23 cellular contexts compared by ENCODE assay signal in the genomic region with DNA sequence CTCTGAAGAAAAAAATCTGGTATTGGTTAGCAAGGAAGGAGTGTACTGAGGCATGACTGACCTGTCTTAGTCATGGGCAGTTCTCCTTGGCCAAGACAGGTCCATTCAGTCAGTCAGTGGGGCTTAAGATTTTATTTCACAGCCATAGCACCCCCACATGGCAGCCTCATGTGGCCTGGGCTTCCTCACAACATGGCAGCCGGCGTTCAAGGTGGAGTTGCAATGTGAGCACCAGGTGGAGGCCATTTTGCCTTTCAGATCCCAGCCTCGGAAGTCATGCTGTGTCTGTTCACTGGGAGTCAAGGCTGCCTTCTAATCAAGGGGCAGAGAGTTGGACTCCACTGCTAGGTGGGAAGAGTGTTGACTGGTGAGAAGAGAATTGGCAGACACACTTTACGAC. TPM values are rescaled to one million over a fixed set of nuclear protein-coding genes. Genes with fewer than 3 reads are reported as not detected.
DNase-seq lines count a peak whose midpoint lies in the region; ATAC-seq, FAIRE-seq and TF ChIP-seq lines count a peak whose summit lies in the region.
"Had no signal": no experiment of that assay in that cellular context is flagged by ENCODE, and none has a peak within 500 bp of the region (broad histone marks: within the 10 kb centered on the region; RNA-seq: fewer than 3 reads in every experiment).

No MANE protein-coding gene starts in this region.

- H3K27ac Mint-ChIP-seq in activated CD4-positive, alpha-beta memory T cell treated with anti-CD3 and anti-CD28 coated beads for 36 hours, result peak overlapping the region; percentile 67
- H3K27ac Mint-ChIP-seq in activated CD4-positive, alpha-beta memory T cell treated with anti-CD3 and anti-CD28 coated beads, Interleukin-2, amount 10 ng/mL, durations not matched to agents 7 days and 5 days, result no peak overlapping the region
- no peak overlapping the region for H3K27ac Mint-ChIP-seq in neural progenitor cell
- H3K27ac Mint-ChIP-seq: mesothelial cell of epicardium had no signal

- no peaks in the 10 kb centered on the region for H3F3A ChIP-seq in neural progenitor cell (ENCODE audit: low read depth)

- TF ChIP-seq POLR2A in K562 (conservative IDR thresholded peaks at IDR 0.05), result no peak

- ATAC-seq in K562 (no peak), GM19324 (IDR thresholded peaks at IDR 0.05; ENCODE audit: low FRiP score, unreplicated experiment) (no peak), GM21367 (IDR thresholded peaks at IDR 0.05; ENCODE audit: unreplicated experiment) (no peak)
- ATAC-seq: stimulated activated naive CD8-positive, alpha-beta T cell treated with anti-CD3 and anti-CD28 coated beads, Interleukin-15, Interleukin-2, amounts not matched to agents 100 U/mL and 50 U/mL, for 24 hours had no signal

- TF ChIP-seq EP300 in K562 (IDR thresholded peaks at IDR 0.05; ENCODE audit: low read length), result no peak

- TF ChIP-seq RAD21 in K562 (CRISPR knock-in tag; conservative IDR thresholded peaks at IDR 0.05 in 1 of 2, IDR thresholded peaks at IDR 0.05 in 1 of 2), result no peak

- H3K27me3 ChIP-seq in K562 (ENCODE audit: control insufficient read depth in 2 of 2, insufficient read depth in 2 of 2, low read length in 2 of 2) (no peaks in the 10 kb centered on the region), neural progenitor cell (no peaks in the 10 kb centered on the region)
- H3K27me3 ChIP-seq: right atrium auricular region, transverse colon had no signal

- H3K79me2 ChIP-seq in K562 (ENCODE audit: control insufficient read depth, insufficient read depth, low read length) (no peaks in the 10 kb centered on the region), neural progenitor cell (ENCODE audit: low read depth) (no peaks in the 10 kb centered on the region)

- FAIRE-seq in GM18507 (lab: Jason Lieb, UNC) (peak; percentile 58), K562 (lab: Jason Lieb, UNC) (no peak)
- FAIRE-seq: A204.1, G401.6, GM12892 had no signal

- H3K4me2 ChIP-seq in K562 (ENCODE audit: insufficient read depth, low read length) (no peak overlapping the region), neural progenitor cell (no peak overlapping the region)

- no peak overlapping the region for H3K4me3 Mint-ChIP-seq in activated CD4-positive, alpha-beta memory T cell treated with anti-CD3 and anti-CD28 coated beads for 36 hours
- H3K4me3 Mint-ChIP-seq in activated CD4-positive, alpha-beta memory T cell treated with anti-CD3 and anti-CD28 coated beads, Interleukin-2, amount 10 ng/mL, durations not matched to agents 7 days and 5 days, result no peak overlapping the region
- no peak overlapping the region for H3K4me3 Mint-ChIP-seq in neural progenitor cell
- H3K4me3 Mint-ChIP-seq: mesothelial cell of epicardium had no signal

- no peak overlapping the region for H3K27ac ChIP-seq in K562 (ENCODE audit: extremely low read depth, low read depth, low read length)
- H3K27ac ChIP-seq in neural progenitor cell, result no peak overlapping the region
- H3K27ac ChIP-seq: right atrium auricular region had no signal

- H3K9me3 Mint-ChIP-seq in activated CD4-positive, alpha-beta memory T cell treated with anti-CD3 and anti-CD28 coated beads for 36 hours, result peaks cover 11% of the 10 kb centered on the region
- H3K9me3 Mint-ChIP-seq in activated CD4-positive, alpha-beta memory T cell treated with anti-CD3 and anti-CD28 coated beads, Interleukin-2, amount 10 ng/mL, durations not matched to agents 7 days and 5 days, result peaks cover 15% of the 10 kb centered on the region
- H3K9me3 Mint-ChIP-seq in neural progenitor cell, result peaks cover 2% of the 10 kb centered on the region
- H3K9me3 Mint-ChIP-seq: mesothelial cell of epicardium had no signal

- H3K4me1 Mint-ChIP-seq in activated CD4-positive, alpha-beta memory T cell treated with anti-CD3 and anti-CD28 coated beads for 36 hours (ENCODE audit: low read depth), result peaks cover 62% of the 10 kb centered on the region
- H3K4me1 Mint-ChIP-seq in activated CD4-positive, alpha-beta memory T cell treated with anti-CD3 and anti-CD28 coated beads, Interleukin-2, amount 10 ng/mL, durations not matched to agents 7 days and 5 days, result peaks cover 51% of the 10 kb centered on the region
- H3K4me1 Mint-ChIP-seq in neural progenitor cell, result peaks cover 23% of the 10 kb centered on the region

- in situ Hi-C loops in K562 (cut with MboI), result no loop called here

- H4K20me1 ChIP-seq in K562 (replicated peaks; ENCODE audit: control insufficient read depth, insufficient read depth, low read length), result no peaks in the 10 kb centered on the region
- H4K20me1 ChIP-seq in neural progenitor cell (ENCODE audit: low read depth), result no peaks in the 10 kb centered on the region

- DNase-seq in activated CD4-positive, alpha-beta memory T cell treated with anti-CD3 and anti-CD28 coated beads for 36 hours, result peak; percentile 10
- no peak for DNase-seq in activated CD4-positive, alpha-beta memory T cell treated with anti-CD3 and anti-CD28 coated beads, Interleukin-2, amount 10 ng/mL, durations not matched to agents 7 days and 5 days
- no peak for DNase-seq in GM18507 (ENCODE audit: extremely low spot score, insufficient read length, low read depth)
- no peak for DNase-seq in K562 (ENCODE audit: extremely low read depth in 1 of 4, low spot score in 3 of 4)
- peak; percentile 0 for DNase-seq in neural progenitor cell (ENCODE audit: low spot score)
- no peak for DNase-seq in medulla oblongata (ENCODE audit: extremely low spot score)
- DNase-seq: activated CD4-positive, alpha-beta T cell treated with anti-CD3 and anti-CD28 coated beads for 1 hour; foreskin melanocyte; GOT3; hypothalamus; kidney glomerular epithelial cell; NCI-H1694; NCI-H82; stimulated activated naive CD8-positive, alpha-beta T cell treated with anti-CD3 and anti-CD28 coated beads, Interleukin-15, Interleukin-2, amounts not matched to agents 100 U/mL and 50 U/mL, for 24 hours; T1000; transverse colon had no signal

- 93% methylated on average over 4 of the region's 4 CpGs for WGBS in K562 (ENCODE audit: insufficient coverage, low coverage, missing lambda C conversion rate)

- POLR2A ChIA-PET in activated CD4-positive, alpha-beta memory T cell treated with anti-CD3 and anti-CD28 coated beads for 36 hours (lab: Charles Lee), result interaction anchor here (1.1 kb wide), 1 partner anchor 9 kb away, joined by 4 read pairs; no protein-coding TSS in a partner anchor
- POLR2A ChIA-PET in activated CD4-positive, alpha-beta memory T cell treated with anti-CD3 and anti-CD28 coated beads, Interleukin-2, amount 10 ng/mL, durations not matched to agents 7 days and 5 days (lab: Charles Lee), result interaction anchor here (1.6 to 5.0 kb wide), 3 partner anchors 11 to 26 kb away, joined by 3 to 32 read pairs (median 21); a partner anchor contains a TSS
- POLR2A ChIA-PET in K562 (lab: Yijun Ruan, JAX), result no interaction called here

- H2AFZ ChIP-seq in K562 (ENCODE audit: low read depth, low read length) (no peak overlapping the region), neural progenitor cell (replicated peaks) (no peak overlapping the region)

- BruUV-seq in K562 (replicated peaks; lab: Mats Ljungman, UMichigan), result no TSS peak

- CTCF ChIA-PET in activated CD4-positive, alpha-beta memory T cell treated with anti-CD3 and anti-CD28 coated beads for 36 hours (lab: Charles Lee), result no interaction called here
- CTCF ChIA-PET in activated CD4-positive, alpha-beta memory T cell treated with anti-CD3 and anti-CD28 coated beads, Interleukin-2, amount 10 ng/mL, durations not matched to agents 7 days and 5 days (lab: Charles Lee), result interaction anchor here (1.0 to 2.1 kb wide), 3 partner anchors 16 to 82 kb away, joined by 5 to 8 read pairs (median 5); no protein-coding TSS in a partner anchor
- CTCF ChIA-PET in K562 (lab: Yijun Ruan, JAX; ENCODE audit: low intra/inter-chr PET ratio), result no interaction called here

- H3K4me3 ChIP-seq in K562, result no peak overlapping the region
- no peak overlapping the region for H3K4me3 ChIP-seq in neural progenitor cell
- H3K4me3 ChIP-seq: right atrium auricular region, transverse colon had no signal

- H3K9me3 ChIP-seq in K562 (replicated peaks; ENCODE audit: control insufficient read depth, insufficient read depth, low read depth, low read length), result no peaks in the 10 kb centered on the region
- no peaks in the 10 kb centered on the region for H3K9me3 ChIP-seq in neural progenitor cell (ENCODE audit: low read depth)
- H3K9me3 ChIP-seq: right atrium auricular region, transverse colon had no signal

- peaks cover 7% of the 10 kb centered on the region; the same call in 2 of the 3 replicates for H3K36me3 ChIP-seq in K562 (ENCODE audit: control insufficient read depth, insufficient read depth, low read length)
- no peaks in the 10 kb centered on the region for H3K36me3 ChIP-seq in neural progenitor cell
- H3K36me3 ChIP-seq: right atrium auricular region, transverse colon had no signal

- intact Hi-C loops in activated CD4-positive, alpha-beta memory T cell treated with anti-CD3 and anti-CD28 coated beads for 36 hours (cut with micrococcal nuclease), result no loop called here
- intact Hi-C loops in K562 (cut with micrococcal nuclease), result no loop called here

- H3K9me1 ChIP-seq in K562 (ENCODE audit: control insufficient read depth, insufficient read depth, low read length), result no peaks in the 10 kb centered on the region

- H3K36me3 Mint-ChIP-seq in activated CD4-positive, alpha-beta memory T cell treated with anti-CD3 and anti-CD28 coated beads for 36 hours, result peaks cover 67% of the 10 kb centered on the region
- H3K36me3 Mint-ChIP-seq in activated CD4-positive, alpha-beta memory T cell treated with anti-CD3 and anti-CD28 coated beads, Interleukin-2, amount 10 ng/mL, durations not matched to agents 7 days and 5 days (ENCODE audit: low read depth), result peaks cover 74% of the 10 kb centered on the region
- no peaks in the 10 kb centered on the region for H3K36me3 Mint-ChIP-seq in neural progenitor cell

- no peaks in the 10 kb centered on the region for H3K27me3 Mint-ChIP-seq in activated CD4-positive, alpha-beta memory T cell treated with anti-CD3 and anti-CD28 coated beads for 36 hours
- H3K27me3 Mint-ChIP-seq in activated CD4-positive, alpha-beta memory T cell treated with anti-CD3 and anti-CD28 coated beads, Interleukin-2, amount 10 ng/mL, durations not matched to agents 7 days and 5 days, result no peaks in the 10 kb centered on the region
- peaks cover 8% of the 10 kb centered on the region for H3K27me3 Mint-ChIP-seq in neural progenitor cell (ENCODE audit: insufficient read depth, low read depth)

- peaks cover 8% of the 10 kb centered on the region in 2 experiments; a peak in 4 of 5 replicates for H3K4me1 ChIP-seq in K562 (replicated peaks in 1 of 2; ENCODE audit: control insufficient read depth in 2 of 2, insufficient read depth in 2 of 2, low read length in 2 of 2)
- no peaks in the 10 kb centered on the region for H3K4me1 ChIP-seq in neural progenitor cell
- H3K4me1 ChIP-seq: right atrium auricular region, transverse colon had no signal

- H3K9ac ChIP-seq in K562 (ENCODE audit: insufficient read depth in 1 of 2, low read depth in 2 of 2, low read length in 2 of 2) (no peak overlapping the region), neural progenitor cell (no peak overlapping the region)

- no peak for TF ChIP-seq CTCF in K562 (IDR thresholded peaks at IDR 0.05 in 2 of 3, conservative IDR thresholded peaks at IDR 0.05 in 1 of 3; ENCODE audit: insufficient read depth in 2 of 3, low read depth in 1 of 3, low read length in 3 of 3)
- TF ChIP-seq CTCF in neural progenitor cell (IDR thresholded peaks at IDR 0.05), result no peak

RNA-seq across cellular contexts. Expression of a gene that starts 10.3 kb away (rescaled TPM):
- 10 to 100 TPM; 77.9 to 80.0 TPM for total RNA-seq in activated CD4-positive, alpha-beta memory T cell treated with anti-CD3 and anti-CD28 coated beads for 36 hours
- total RNA-seq in activated CD4-positive, alpha-beta memory T cell treated with anti-CD3 and anti-CD28 coated beads, Interleukin-2, amount 10 ng/mL, durations not matched to agents 7 days and 5 days, result 10 to 100 TPM; 80.4 to 83.5 TPM
- total RNA-seq in K562 (2011; cell fraction: chromatin; rRNA removed; ENCODE audit: low replicate concordance), result 5.1 and 21.8 TPM in 2 replicates
- 24.3 and 26.3 TPM in 2 replicates for total RNA-seq in K562 (2011; cell fraction: nucleolus; rRNA removed)
- total RNA-seq in K562 (2011; cell fraction: nucleoplasm; rRNA removed), result 14.4 and 20.2 TPM in 2 replicates
- total RNA-seq in K562 (2014; rRNA removed) (34.9 and 35.3 TPM in 2 replicates), K562 (2014; rRNA removed; fragmentation: Illumina TruSeq; extraction: Trizol) (2.7 and 2.9 TPM in 2 replicates), K562 (2015; rRNA removed; fragmentation: Illumina TruSeq; extraction: Trizol) (13.0 and 14.6 TPM in 2 replicates), K562 (2021) (18.6 and 23.4 TPM in 2 replicates), neural progenitor cell (ENCODE audit: low replicate concordance) (12.3 and 33.4 TPM in 2 replicates)
- polyA plus RNA-seq in K562 (2011; rRNA removed) (15.9 and 23.7 TPM in 2 replicates), K562 (2014; fragmentation: Illumina TruSeq; extraction: Trizol) (5.3 and 13.8 TPM in 2 replicates), K562 (2014; fragmentation: Nextera tagmentation; extraction: Ambion mirVana) (1 to 10 TPM in 1 of 2 experiments, under 1 TPM in 1; 0.90 to 2.1 TPM), K562 (2014; rRNA removed) (30.7 and 35.3 TPM in 2 replicates)
- 40.2 and 99.4 TPM in 2 replicates for polyA plus RNA-seq in K562 (2011; cell fraction: cytosol; rRNA removed)
- 36.2 and 60.4 TPM in 2 replicates for polyA plus RNA-seq in K562 (2011; cell fraction: nucleus; rRNA removed)
- polyA plus RNA-seq in K562 (2012), result 19.5 and 30.7 TPM in 2 replicates
- 2.4 and 3.3 TPM in 2 replicates for polyA minus RNA-seq in K562 (2011; rRNA and poly(A)+ RNA removed)
- 4.8 and 7.6 TPM in 2 replicates for polyA minus RNA-seq in K562 (2011; cell fraction: cytosol; rRNA and poly(A)+ RNA removed)
- polyA minus RNA-seq in K562 (2011; cell fraction: nucleus; rRNA and poly(A)+ RNA removed), result 7.4 and 8.0 TPM in 2 replicates

RNA-seq across cellular contexts. Expression of a gene that starts 27.2 kb away (rescaled TPM):
- total RNA-seq in activated CD4-positive, alpha-beta memory T cell treated with anti-CD3 and anti-CD28 coated beads for 36 hours, result 10 to 100 TPM; 67.0 to 72.8 TPM
- 10 to 100 TPM; 69.6 to 71.4 TPM for total RNA-seq in activated CD4-positive, alpha-beta memory T cell treated with anti-CD3 and anti-CD28 coated beads, Interleukin-2, amount 10 ng/mL, durations not matched to agents 7 days and 5 days
- 2.7 and 10.6 TPM in 2 replicates for total RNA-seq in K562 (2011; cell fraction: chromatin; rRNA removed; ENCODE audit: low replicate concordance)
- 16.3 and 18.3 TPM in 2 replicates for total RNA-seq in K562 (2011; cell fraction: nucleolus; rRNA removed)
- total RNA-seq in K562 (2011; cell fraction: nucleoplasm; rRNA removed), result 14.3 and 16.0 TPM in 2 replicates
- total RNA-seq in K562 (2014; rRNA removed) (21.7 and 30.1 TPM in 2 replicates), K562 (2014; rRNA removed; fragmentation: Illumina TruSeq; extraction: Trizol) (4.1 and 8.0 TPM in 2 replicates), K562 (2015; rRNA removed; fragmentation: Illumina TruSeq; extraction: Trizol) (10.0 and 11.4 TPM in 2 replicates), K562 (2021) (16.9 and 18.7 TPM in 2 replicates), neural progenitor cell (ENCODE audit: low replicate concordance) (1.8 TPM in 1 of 2 replicates, not detected in the other)
- polyA plus RNA-seq in K562 (2011; rRNA removed) (17.6 and 40.7 TPM in 2 replicates), K562 (2014; fragmentation: Illumina TruSeq; extraction: Trizol) (9.0 and 19.4 TPM in 2 replicates), K562 (2014; fragmentation: Nextera tagmentation; extraction: Ambion mirVana) (1 to 10 TPM; 1.3 to 2.2 TPM), K562 (2014; rRNA removed) (18.7 and 28.1 TPM in 2 replicates)
- polyA plus RNA-seq in K562 (2011; cell fraction: cytosol; rRNA removed), result 53.0 and 63.3 TPM in 2 replicates
- 20.3 and 22.3 TPM in 2 replicates for polyA plus RNA-seq in K562 (2011; cell fraction: nucleus; rRNA removed)
- 18.1 and 49.1 TPM in 2 replicates for polyA plus RNA-seq in K562 (2012)
- polyA minus RNA-seq in K562 (2011; rRNA and poly(A)+ RNA removed), result 5.2 and 5.3 TPM in 2 replicates
- polyA minus RNA-seq in K562 (2011; cell fraction: cytosol; rRNA and poly(A)+ RNA removed), result 11.0 and 25.0 TPM in 2 replicates
- 2.0 and 4.7 TPM in 2 replicates for polyA minus RNA-seq in K562 (2011; cell fraction: nucleus; rRNA and poly(A)+ RNA removed)

RNA-seq across cellular contexts. Expression of a gene that starts 48.4 kb away (rescaled TPM):
- 10 to 100 TPM; 77.9 to 82.0 TPM for total RNA-seq in activated CD4-positive, alpha-beta memory T cell treated with anti-CD3 and anti-CD28 coated beads for 36 hours
- total RNA-seq in activated CD4-positive, alpha-beta memory T cell treated with anti-CD3 and anti-CD28 coated beads, Interleukin-2, amount 10 ng/mL, durations not matched to agents 7 days and 5 days, result 10 to 100 TPM; 36.9 to 37.4 TPM
- total RNA-seq in K562 (2011; cell fraction: chromatin; rRNA removed; ENCODE audit: low replicate concordance), result 3.9 and 9.8 TPM in 2 replicates
- total RNA-seq in K562 (2011; cell fraction: nucleolus; rRNA removed), result 5.9 and 7.5 TPM in 2 replicates
- 6.2 and 9.3 TPM in 2 replicates for total RNA-seq in K562 (2011; cell fraction: nucleoplasm; rRNA removed)
- 8.2 and 14.7 TPM in 2 replicates for total RNA-seq in K562 (2014; rRNA removed)
- total RNA-seq in K562 (2014; rRNA removed; fragmentation: Illumina TruSeq; extraction: Trizol), result 0.77 and 1.9 TPM in 2 replicates
- 4.8 and 4.9 TPM in 2 replicates for total RNA-seq in K562 (2015; rRNA removed; fragmentation: Illumina TruSeq; extraction: Trizol)
- total RNA-seq in K562 (2021), result 8.3 and 8.4 TPM in 2 replicates
- 3.2 and 5.8 TPM in 2 replicates for polyA plus RNA-seq in K562 (2011; rRNA removed)
- 9.7 and 20.4 TPM in 2 replicates for polyA plus RNA-seq in K562 (2011; cell fraction: cytosol; rRNA removed)
- 4.3 and 6.6 TPM in 2 replicates for polyA plus RNA-seq in K562 (2011; cell fraction: nucleus; rRNA removed)
- polyA plus RNA-seq in K562 (2012), result 9.7 and 34.7 TPM in 2 replicates
- 7.6 and 10.8 TPM in 2 replicates for polyA plus RNA-seq in K562 (2014; fragmentation: Illumina TruSeq; extraction: Trizol)
- polyA plus RNA-seq in K562 (2014; fragmentation: Nextera tagmentation; extraction: Ambion mirVana), result under 1 TPM; 0.13 to 0.94 TPM
- 8.4 and 10.7 TPM in 2 replicates for polyA plus RNA-seq in K562 (2014; rRNA removed)
- 1.6 and 2.2 TPM in 2 replicates for polyA minus RNA-seq in K562 (2011; rRNA and poly(A)+ RNA removed)
- polyA minus RNA-seq in K562 (2011; cell fraction: cytosol; rRNA and poly(A)+ RNA removed), result 2.9 and 7.1 TPM in 2 replicates
- 3.5 and 6.0 TPM in 2 replicates for polyA minus RNA-seq in K562 (2011; cell fraction: nucleus; rRNA and poly(A)+ RNA removed)
- 3.9 and 27.3 TPM in 2 replicates for total RNA-seq in neural progenitor cell (ENCODE audit: low replicate concordance)

Comparison
In these comparisons a context has a peak if more than half of its experiments do, and no peak if none do; other contexts are left out.
1. DNase-seq: peak in activated CD4-positive, alpha-beta memory T cell treated with anti-CD3 and anti-CD28 coated beads for 36 hours (single experiment) and neural progenitor cell (single experiment); none in activated CD4-positive, alpha-beta memory T cell treated with anti-CD3 and anti-CD28 coated beads, Interleukin-2, amount 10 ng/mL, durations not matched to agents 7 days and 5 days (single experiment), GM18507 (single experiment), K562 (0 of 4) and medulla oblongata (single experiment).